In the genomic region with DNA sequence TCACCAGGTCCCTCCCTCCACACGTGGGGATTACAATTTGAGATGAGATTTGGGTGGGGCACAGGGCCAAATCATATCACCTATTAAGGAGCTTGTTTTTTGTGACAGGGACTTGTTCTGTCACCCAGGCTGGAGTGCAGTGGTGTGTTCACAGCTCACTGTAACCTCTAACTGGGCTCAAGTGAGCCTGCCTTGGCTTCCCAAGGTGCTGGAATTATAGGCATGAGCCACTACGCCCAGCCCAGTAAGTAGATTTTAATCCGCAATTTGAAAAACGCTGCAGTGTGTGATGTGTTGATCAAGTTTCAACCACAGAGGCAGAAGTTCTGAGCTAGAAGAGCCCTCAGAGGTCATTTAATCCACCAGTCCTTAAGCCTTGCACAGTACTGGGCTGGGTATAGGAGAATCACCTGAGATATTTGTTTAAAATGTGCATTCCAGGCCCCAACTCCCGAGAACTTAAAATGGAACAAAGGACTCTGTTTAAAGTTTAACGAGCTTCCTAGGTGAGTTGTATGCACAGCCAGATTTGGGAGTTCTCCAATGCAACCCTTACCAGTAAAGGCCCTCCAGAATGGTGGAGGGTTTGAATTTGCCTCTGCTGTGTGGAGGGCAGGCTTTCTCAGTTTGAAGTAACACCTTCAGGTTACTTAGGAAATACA, we compare ENCODE assay signal across 19 cellular contexts.
"Had no signal": no experiment of that assay in that cellular context is flagged by ENCODE, and none has a peak within 500 bp of the region (broad histone marks: within the 10 kb centered on the region; RNA-seq: fewer than 3 reads in every experiment).

No MANE protein-coding gene starts in this region.

- H3K9me3 ChIP-seq: heart left ventricle, psoas muscle, suprapubic skin had no signal

- H3K27ac Mint-ChIP-seq: activated CD8-positive, alpha-beta T cell treated with anti-CD3 and anti-CD28 coated beads for 36 hours; activated T-helper 1 cell treated with anti-CD3 and anti-CD28 coated beads, Interleukin-12 subunit alpha, Interleukin-12 subunit beta, Interleukin-2, Interleukin-4 antibody, amounts not matched to agents 30 ng/mL and 10 ng/mL and 1 ng/mL, durations not matched to agents 14 hours and 24 hours and 36 hours; naive thymus-derived CD4-positive, alpha-beta T cell had no signal

- H3K27me3 ChIP-seq: heart left ventricle, suprapubic skin had no signal

- H3K27me3 Mint-ChIP-seq: activated CD8-positive, alpha-beta T cell treated with anti-CD3 and anti-CD28 coated beads for 36 hours; naive thymus-derived CD4-positive, alpha-beta T cell had no signal

- H3K4me3 ChIP-seq: coronary artery, heart left ventricle, psoas muscle, suprapubic skin had no signal

- H3K27ac ChIP-seq: coronary artery, heart left ventricle, psoas muscle, suprapubic skin had no signal

- ATAC-seq: activated CD8-positive, alpha-beta T cell treated with anti-CD3 and anti-CD28 coated beads for 36 hours; heart left ventricle; left ventricle myocardium superior; naive thymus-derived CD4-positive, alpha-beta T cell; psoas muscle; sciatic nerve had no signal

- H3K9me3 Mint-ChIP-seq: activated CD8-positive, alpha-beta T cell treated with anti-CD3 and anti-CD28 coated beads for 36 hours; activated T-helper 1 cell treated with anti-CD3 and anti-CD28 coated beads, Interleukin-12 subunit alpha, Interleukin-12 subunit beta, Interleukin-2, Interleukin-4 antibody, amounts not matched to agents 30 ng/mL and 10 ng/mL and 1 ng/mL, durations not matched to agents 14 hours and 24 hours and 36 hours; naive thymus-derived CD4-positive, alpha-beta T cell had no signal

- DNase-seq: activated CD4-positive, alpha-beta T cell treated with anti-CD3 and anti-CD28 coated beads for 4 hours; activated CD8-positive, alpha-beta memory T cell treated with anti-CD3 and anti-CD28 coated beads, Interleukin-2, amount 50 U/mL, for 4 hours; activated CD8-positive, alpha-beta T cell treated with anti-CD3 and anti-CD28 coated beads for 36 hours; activated naive CD4-positive, alpha-beta T cell; central memory CD4-positive, alpha-beta T cell; effector CD8-positive, alpha-beta T cell; heart left ventricle; left ventricle myocardium superior; midbrain; naive thymus-derived CD4-positive, alpha-beta T cell; psoas muscle; stimulated activated CD4-positive, alpha-beta T cell treated with anti-CD3 and anti-CD28 coated beads, Interleukin-2, amount 100 ng/mL, for 24 hours; stimulated activated naive CD4-positive, alpha-beta T cell; SW 1271; T-helper 9 cell had no signal

- H3K4me1 ChIP-seq: heart left ventricle, suprapubic skin had no signal

- H3K4me3 Mint-ChIP-seq: activated CD8-positive, alpha-beta T cell treated with anti-CD3 and anti-CD28 coated beads for 36 hours; activated T-helper 1 cell treated with anti-CD3 and anti-CD28 coated beads, Interleukin-12 subunit alpha, Interleukin-12 subunit beta, Interleukin-2, Interleukin-4 antibody, amounts not matched to agents 30 ng/mL and 10 ng/mL and 1 ng/mL, durations not matched to agents 14 hours and 24 hours and 36 hours; naive thymus-derived CD4-positive, alpha-beta T cell had no signal
